Comparison of ENCODE assay signal across 9 cellular contexts in the genomic region with DNA sequence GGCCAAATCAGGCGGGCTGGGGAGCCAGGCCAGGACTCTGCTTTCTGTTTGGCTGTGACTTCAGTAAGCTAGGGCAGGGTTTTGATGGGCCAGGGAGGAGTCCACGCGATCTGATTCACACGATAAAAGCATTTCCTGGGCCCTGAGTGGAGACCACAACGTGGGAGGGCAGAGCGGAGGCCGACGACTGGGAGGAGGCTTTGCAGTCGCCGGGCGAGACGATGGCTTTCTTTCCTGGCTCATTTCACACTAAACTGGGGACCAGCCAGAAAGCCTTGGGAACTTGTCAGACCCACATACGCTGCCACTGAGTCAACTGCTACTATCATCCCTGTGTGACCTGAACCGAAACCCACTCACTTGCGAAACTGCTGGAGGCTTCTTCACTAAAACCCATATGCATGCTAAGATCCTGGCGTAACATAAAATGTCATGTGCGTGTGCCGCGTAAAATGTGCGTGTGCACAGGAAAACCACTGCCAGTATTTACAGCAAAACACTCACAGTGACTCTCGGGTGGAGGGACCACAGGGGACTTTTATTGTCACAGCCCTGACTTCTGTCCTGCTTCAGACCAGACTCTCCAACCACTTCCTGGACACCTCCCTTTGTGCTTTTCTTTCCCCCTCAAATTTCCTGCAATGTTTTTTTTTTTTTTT. TPM values are rescaled to one million over a fixed set of nuclear protein-coding genes. Genes with fewer than 3 reads are reported as not detected.
DNase-seq lines count a peak whose midpoint lies in the region; TF ChIP-seq lines count a peak whose summit lies in the region.
"Had no signal": no experiment of that assay in that cellular context is flagged by ENCODE, and none has a peak within 500 bp of the region (broad histone marks: within the 10 kb centered on the region; RNA-seq: fewer than 3 reads in every experiment).

No MANE protein-coding gene starts in this region.

- no peak overlapping the region for H3K4me3 ChIP-seq in mesendoderm (ENCODE audit: low read length)

- no peak overlapping the region for H3K27ac ChIP-seq in mesendoderm (ENCODE audit: low read depth, low read length)

- no peaks in the 10 kb centered on the region for H3K79me2 ChIP-seq in mesendoderm (ENCODE audit: control insufficient read depth, insufficient read depth, low read length)

- H3K79me1 ChIP-seq in mesendoderm (ENCODE audit: low read length), result no peaks in the 10 kb centered on the region

- no peak overlapping the region for H4K5ac ChIP-seq in mesendoderm (ENCODE audit: low read length)

- no peak overlapping the region for H3K4ac ChIP-seq in mesendoderm (ENCODE audit: low read depth, low read length)

- H2BK5ac ChIP-seq in mesendoderm (ENCODE audit: low read length), result no peak overlapping the region

- no peaks in the 10 kb centered on the region for H3K27me3 ChIP-seq in mesendoderm (ENCODE audit: insufficient read depth, low read length, poor library complexity)

- DNase-seq in AG20443 (ENCODE audit: low spot score), result peak; percentile 95
- peak; percentile 91 for DNase-seq in HFFc6
- DNase-seq in T1000 (lab: John Stamatoyannopoulos, UW), result peak; percentile 51
- DNase-seq in astrocyte of the hippocampus (ENCODE audit: low read depth, low spot score), result peak; percentile 80
- no peak for DNase-seq in mesendoderm
- peak; percentile 44 to 76 for DNase-seq in stimulated activated CD8-positive, alpha-beta memory T cell treated with anti-CD3 and anti-CD28 coated beads, Interleukin-4, amount 100 ng/mL, for 4 hours (ENCODE audit: low read depth in 2 of 2, low spot score in 1 of 2)
- DNase-seq in cerebellum (ENCODE audit: low spot score), result no peak
- DNase-seq in NCI-H2171 (lab: John Stamatoyannopoulos, UW), result no peak

- H3K27ac Mint-ChIP-seq in HFFc6, result peak overlapping the region; percentile 98

- no peak overlapping the region for H3K23ac ChIP-seq in mesendoderm (ENCODE audit: low read length)

- no peaks in the 10 kb centered on the region for H3K36me3 Mint-ChIP-seq in HFFc6 (ENCODE audit: low read depth)

- peaks cover 25% of the 10 kb centered on the region for H3K4me1 Mint-ChIP-seq in HFFc6 (ENCODE audit: low read depth)

- no peak overlapping the region for H3K18ac ChIP-seq in mesendoderm (ENCODE audit: low read length)

- H3K4me2 ChIP-seq in mesendoderm (ENCODE audit: low read length), result no peak overlapping the region

- no peak overlapping the region for H2BK15ac ChIP-seq in mesendoderm (replicated peaks; ENCODE audit: low read depth)

- H3K9ac ChIP-seq in mesendoderm (ENCODE audit: low read length), result no peak overlapping the region

- H3K36me3 ChIP-seq in mesendoderm (ENCODE audit: control insufficient read depth, insufficient read depth, low read length), result no peaks in the 10 kb centered on the region

- peaks cover 12% of the 10 kb centered on the region for H3K27me3 Mint-ChIP-seq in HFFc6 (ENCODE audit: insufficient read depth)

- H3K4me3 Mint-ChIP-seq in HFFc6, result peak overlapping the region; percentile 87

- no CpG with 5 or more reads among the region's 21 CpGs for WGBS in mesendoderm (ENCODE audit: extremely low coverage, insufficient coverage, low lambda C conversion rate)

- no peak overlapping the region for H2AK5ac ChIP-seq in mesendoderm (ENCODE audit: low read length)

- no peak overlapping the region for H4K8ac ChIP-seq in mesendoderm (ENCODE audit: low read depth, low read length)

- TF ChIP-seq CTCF in HFFc6 (IDR thresholded peaks at IDR 0.05), result no peak

- H2BK120ac ChIP-seq in mesendoderm (ENCODE audit: low read depth, low read length), result no peak overlapping the region

- no peaks in the 10 kb centered on the region for H3K4me1 ChIP-seq in mesendoderm (ENCODE audit: control insufficient read depth, low read depth, low read length)

- H3K9me3 Mint-ChIP-seq in HFFc6, result no peaks in the 10 kb centered on the region

- peak overlapping the region; percentile 37 for H3K56ac ChIP-seq in mesendoderm (ENCODE audit: low read length)

RNA-seq across cellular contexts. Expression of a gene that starts 14.2 kb away (rescaled TPM):
- 10 to 100 TPM in 2 of 6 experiments, 1 to 10 TPM in 4; 7.1 to 13.1 (median 9.4) TPM for total RNA-seq in HFFc6 (2021; fragmentation: NEBNext Ultra II Directional; extraction: Animal tissue kit (Norgen Biotek cat#: 25700))
- polyA plus RNA-seq in mesendoderm (2013, experiment 1 of 2), result 12.3 TPM
- 11.8 TPM for polyA plus RNA-seq in mesendoderm (2013, experiment 2 of 2)
- 2.4 TPM for total RNA-seq in cerebellum

RNA-seq across cellular contexts. Expression of a gene that starts 22.1 kb away (rescaled TPM):
- total RNA-seq in HFFc6 (2021; fragmentation: NEBNext Ultra II Directional; extraction: Animal tissue kit (Norgen Biotek cat#: 25700)), result under 1 TPM; 0.26 to 0.66 (median 0.33) TPM
- 0.88 TPM for polyA plus RNA-seq in mesendoderm (2013, experiment 1 of 2)
- 0.88 TPM for polyA plus RNA-seq in mesendoderm (2013, experiment 2 of 2)
- total RNA-seq in cerebellum, result 5.6 TPM

RNA-seq across cellular contexts. Expression of a gene that starts 24.4 kb away (rescaled TPM):
- total RNA-seq in HFFc6 (2021; fragmentation: NEBNext Ultra II Directional; extraction: Animal tissue kit (Norgen Biotek cat#: 25700)), result not detected
- polyA plus RNA-seq in mesendoderm (2013, experiment 1 of 2), result 0.59 TPM
- polyA plus RNA-seq in mesendoderm (2013, experiment 2 of 2), result 0.55 TPM
- 5.7 TPM for total RNA-seq in cerebellum

RNA-seq across cellular contexts. Expression of a gene that starts 48.0 kb away (rescaled TPM):
- under 1 TPM in 1 of 6 experiments, not detected in 5; 0.21 TPM for total RNA-seq in HFFc6 (2021; fragmentation: NEBNext Ultra II Directional; extraction: Animal tissue kit (Norgen Biotek cat#: 25700))
- polyA plus RNA-seq in mesendoderm (2013, experiment 1 of 2), result 0.15 TPM
- 0.14 TPM for polyA plus RNA-seq in mesendoderm (2013, experiment 2 of 2)
- total RNA-seq in cerebellum, result 0.27 TPM
- total RNA-seq: frontal cortex had no signal

Comparison
In these comparisons a context has a peak if more than half of its experiments do, and no peak if none do; other contexts are left out.
1. DNase-seq: peak in AG20443 (single experiment), HFFc6 (single experiment), T1000 (single experiment), astrocyte of the hippocampus (single experiment) and stimulated activated CD8-positive, alpha-beta memory T cell treated with anti-CD3 and anti-CD28 coated beads, Interleukin-4, amount 100 ng/mL, for 4 hours (2 of 2); none in mesendoderm (single experiment), cerebellum (single experiment) and NCI-H2171 (single experiment).